ENCODE assay signal across 1 cellular context in the genomic region with DNA sequence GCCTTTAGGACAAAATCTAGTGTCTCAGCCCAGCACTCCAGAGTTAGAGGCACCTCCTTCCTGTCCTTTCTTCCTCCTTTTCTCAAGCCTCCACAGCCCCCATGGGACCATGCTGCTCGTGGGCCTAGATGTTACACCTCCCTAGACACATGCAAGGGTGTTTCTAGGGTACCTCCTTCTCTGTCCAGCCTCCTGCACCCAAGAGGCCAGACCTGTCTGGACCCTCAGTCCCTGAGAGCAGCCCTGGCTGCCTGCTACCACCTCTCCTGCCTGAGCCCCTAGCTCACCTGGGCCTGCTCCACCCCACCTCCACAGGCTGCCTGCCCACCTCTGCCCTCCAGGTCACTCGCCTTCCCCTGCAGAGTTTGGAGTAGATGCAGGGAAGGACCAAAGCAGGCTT.
TF ChIP-seq lines count a peak whose summit lies in the region.

No MANE protein-coding gene starts in this region.

TF ChIP-seq in SK-N-SH treated with all-trans-retinoic acid at 6 μM for 48 hours, 23 proteins besides CTCF, POLR2A, EP300 and RAD21 (continued from another document):
- no peak for TF ChIP-seq TSHZ2 (CRISPR knock-in tag; IDR thresholded peaks at IDR 0.05)
